ENCODE assay signal across 14 cellular contexts in the genomic region with DNA sequence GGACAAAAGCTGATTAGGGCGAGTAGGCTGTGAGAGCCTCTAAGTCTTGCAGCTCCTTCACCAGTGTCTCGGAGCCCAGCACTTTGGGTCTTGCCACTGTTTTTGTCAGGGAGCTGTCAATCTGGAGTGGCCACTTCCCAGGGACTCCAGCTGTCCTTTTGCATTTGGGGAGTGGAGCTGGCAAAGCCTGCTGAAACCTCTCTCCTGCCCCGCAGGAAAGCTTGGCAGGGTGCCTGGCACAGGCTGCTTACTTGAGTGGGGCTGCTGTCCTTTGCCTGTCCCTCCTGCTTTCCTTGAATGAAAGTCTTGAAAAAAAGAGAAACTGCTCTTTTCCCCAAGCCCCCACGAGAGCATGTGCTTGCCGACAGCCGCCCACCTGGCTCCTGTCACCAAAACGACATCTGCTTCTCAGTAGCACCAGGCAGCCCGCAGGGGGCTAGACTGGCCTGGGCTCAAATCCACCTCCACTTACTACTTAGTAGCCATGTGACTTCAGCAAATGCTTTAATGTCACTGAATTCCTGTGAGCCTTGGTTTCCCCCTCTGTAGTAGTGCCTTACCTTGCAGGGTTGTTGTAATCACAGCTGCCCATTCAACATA. TPM values are rescaled to one million over a fixed set of nuclear protein-coding genes. Genes with fewer than 3 reads are reported as not detected.
DNase-seq lines count a peak whose midpoint lies in the region; ATAC-seq and TF ChIP-seq lines count a peak whose summit lies in the region.
"Had no signal": no experiment of that assay in that cellular context is flagged by ENCODE, and none has a peak within 500 bp of the region (broad histone marks: within the 10 kb centered on the region; RNA-seq: fewer than 3 reads in every experiment).

No MANE protein-coding gene starts in this region.

- peaks cover 2% of the 10 kb centered on the region for H3K4me1 ChIP-seq in fibroblast of lung (ENCODE audit: control insufficient read depth, extremely low read depth, insufficient read depth, low read length)

- ATAC-seq in GM21619 (IDR thresholded peaks at IDR 0.05; ENCODE audit: unreplicated experiment) = no peak
- ATAC-seq: activated CD8-positive, alpha-beta T cell treated with anti-CD3 and anti-CD28 coated beads, Interleukin-2, amount 10 ng/mL, durations not matched to agents 7 days and 5 days had no signal

- no peaks in the 10 kb centered on the region for H4K20me1 ChIP-seq in fibroblast of lung (ENCODE audit: control insufficient read depth, extremely low read depth, insufficient read depth, low read length)

- peaks cover under 1% of the 10 kb centered on the region for H3K9me3 Mint-ChIP-seq in nephron progenitor cell
- no peaks in the 10 kb centered on the region for H3K9me3 Mint-ChIP-seq in activated CD4-positive, alpha-beta T cell treated with anti-CD3 and anti-CD28 coated beads, Interleukin-2, amount 10 ng/mL, durations not matched to agents 7 days and 5 days
- H3K9me3 Mint-ChIP-seq: central memory CD8-positive, alpha-beta T cell had no signal

- H3K4me1 Mint-ChIP-seq in nephron progenitor cell = peaks cover 45% of the 10 kb centered on the region
- no peaks in the 10 kb centered on the region for H3K4me1 Mint-ChIP-seq in activated CD4-positive, alpha-beta T cell treated with anti-CD3 and anti-CD28 coated beads, Interleukin-2, amount 10 ng/mL, durations not matched to agents 7 days and 5 days

- TF ChIP-seq CTCF in fibroblast of lung (conservative IDR thresholded peaks at IDR 0.05 in 1 of 2, IDR thresholded peaks at IDR 0.05 in 1 of 2; ENCODE audit: low read depth in 1 of 2, low read length in 2 of 2) (peak in 1 of 2 donors; percentile 3), nephron progenitor cell (IDR thresholded peaks at IDR 0.05) (no peak)

- H3K4me3 ChIP-seq in fibroblast of lung (replicated peaks in 1 of 4; ENCODE audit: control extremely low read depth in 1 of 4, insufficient read depth in 1 of 4, low read depth in 3 of 4, low read length in 4 of 4) = no peak overlapping the region

- DNase-seq in DMS79 treated with DMSO at 0.1 percent for 48 hours (lab: John Stamatoyannopoulos, UW) (peak; percentile 86), NCI-H524 (lab: John Stamatoyannopoulos, UW) (peak; percentile 99), fibroblast of lung (ENCODE audit: low read depth in 2 of 2) (peak; percentile 26 to 33), nephron progenitor cell (no peak), NCI-H1436 (lab: John Stamatoyannopoulos, UW) (no peak), superior temporal gyrus (ENCODE audit: extremely low spot score) (no peak)
- no peak for DNase-seq in activated CD4-positive, alpha-beta T cell treated with anti-CD3 and anti-CD28 coated beads, Interleukin-2, amount 10 ng/mL, durations not matched to agents 7 days and 5 days
- DNase-seq: activated CD8-positive, alpha-beta T cell treated with anti-CD3 and anti-CD28 coated beads, Interleukin-2, amount 10 ng/mL, durations not matched to agents 7 days and 5 days; DMS153; stimulated activated CD4-positive, alpha-beta T cell treated with anti-CD3 and anti-CD28 coated beads, Interleukin-12 subunit alpha, Interleukin-12 subunit beta, amount 100 ng/mL, for 4 hours had no signal

- peaks cover 63% of the 10 kb centered on the region for H3K79me2 ChIP-seq in fibroblast of lung (ENCODE audit: control insufficient read depth, insufficient read depth, low read length)

- H3K4me2 ChIP-seq in fibroblast of lung (ENCODE audit: extremely low read depth, insufficient read depth, low read length) = peak overlapping the region; percentile 52

- no peaks in the 10 kb centered on the region for H3K36me3 ChIP-seq in fibroblast of lung (ENCODE audit: control insufficient read depth, insufficient read depth, low read length)

- peak overlapping the region; percentile 85 for H3K27ac Mint-ChIP-seq in nephron progenitor cell
- no peak overlapping the region for H3K27ac Mint-ChIP-seq in activated CD4-positive, alpha-beta T cell treated with anti-CD3 and anti-CD28 coated beads, Interleukin-2, amount 10 ng/mL, durations not matched to agents 7 days and 5 days
- H3K27ac Mint-ChIP-seq: activated CD8-positive, alpha-beta T cell treated with anti-CD3 and anti-CD28 coated beads, Interleukin-2, amount 10 ng/mL, durations not matched to agents 7 days and 5 days; IgD-negative memory B cell had no signal

- peaks cover 24% of the 10 kb centered on the region for H3K36me3 Mint-ChIP-seq in nephron progenitor cell (ENCODE audit: low read depth)
- no peaks in the 10 kb centered on the region for H3K36me3 Mint-ChIP-seq in activated CD4-positive, alpha-beta T cell treated with anti-CD3 and anti-CD28 coated beads, Interleukin-2, amount 10 ng/mL, durations not matched to agents 7 days and 5 days (ENCODE audit: low read depth)

- no peaks in the 10 kb centered on the region for H3K27me3 Mint-ChIP-seq in nephron progenitor cell (ENCODE audit: low read depth, poor library complexity)
- H3K27me3 Mint-ChIP-seq in activated CD4-positive, alpha-beta T cell treated with anti-CD3 and anti-CD28 coated beads, Interleukin-2, amount 10 ng/mL, durations not matched to agents 7 days and 5 days = no peaks in the 10 kb centered on the region
- H3K27me3 Mint-ChIP-seq: central memory CD8-positive, alpha-beta T cell; IgD-negative memory B cell had no signal

- H3K9ac ChIP-seq in fibroblast of lung (ENCODE audit: insufficient read depth, low read length) = no peak overlapping the region

- H3K9me3 ChIP-seq in fibroblast of lung (ENCODE audit: control insufficient read depth, insufficient read depth, low read depth, low read length) = no peaks in the 10 kb centered on the region

- H3K27me3 ChIP-seq in fibroblast of lung (ENCODE audit: control insufficient read depth, insufficient read depth, low read length) = no peaks in the 10 kb centered on the region

- no peak overlapping the region for H3K27ac ChIP-seq in fibroblast of lung (ENCODE audit: insufficient read depth, low read length)
- H3K27ac ChIP-seq: RWPE1 had no signal

- no peak overlapping the region for H2AFZ ChIP-seq in fibroblast of lung (ENCODE audit: low read length)

- POLR2A ChIA-PET in activated CD4-positive, alpha-beta T cell treated with anti-CD3 and anti-CD28 coated beads, Interleukin-2, amount 10 ng/mL, durations not matched to agents 7 days and 5 days (lab: Charles Lee) = no interaction called here

- CTCF ChIA-PET in activated CD4-positive, alpha-beta T cell treated with anti-CD3 and anti-CD28 coated beads, Interleukin-2, amount 10 ng/mL, durations not matched to agents 7 days and 5 days (lab: Charles Lee) = interaction anchor here (0.7 kb wide), 1 partner anchor 41 kb away, joined by 5 read pairs; no protein-coding TSS in a partner anchor

- no peak overlapping the region for H3K4me3 Mint-ChIP-seq in nephron progenitor cell
- H3K4me3 Mint-ChIP-seq in activated CD4-positive, alpha-beta T cell treated with anti-CD3 and anti-CD28 coated beads, Interleukin-2, amount 10 ng/mL, durations not matched to agents 7 days and 5 days = no peak overlapping the region
- H3K4me3 Mint-ChIP-seq: activated CD8-positive, alpha-beta T cell treated with anti-CD3 and anti-CD28 coated beads, Interleukin-2, amount 10 ng/mL, durations not matched to agents 7 days and 5 days; central memory CD8-positive, alpha-beta T cell; IgD-negative memory B cell had no signal

RNA-seq across cellular contexts. Expression of gene USP13, which starts 13.7 kb away (rescaled TPM):
- 8.7 and 11.7 TPM in 2 replicates for total RNA-seq in fibroblast of lung
- polyA plus RNA-seq in fibroblast of lung = 15.7 and 21.7 TPM in 2 replicates
- 12.6 and 13.8 TPM in 2 replicates for polyA plus RNA-seq in fibroblast of lung (2012)
- polyA minus RNA-seq in fibroblast of lung (ENCODE audit: low replicate concordance) = 16.9 and 23.3 TPM in 2 replicates
- total RNA-seq in activated CD4-positive, alpha-beta T cell treated with anti-CD3 and anti-CD28 coated beads, Interleukin-2, amount 10 ng/mL, durations not matched to agents 7 days and 5 days = 10 to 100 TPM in 1 of 2 experiments, 1 to 10 TPM in 1; 9.6 to 10.3 TPM

Comparison
In these comparisons a context has a peak if more than half of its experiments do, and no peak if none do; other contexts are left out.
1. DNase-seq: peak in DMS79 treated with DMSO at 0.1 percent for 48 hours (single experiment), NCI-H524 (2 of 2) and fibroblast of lung (2 of 2); none in nephron progenitor cell (single experiment), activated CD4-positive, alpha-beta T cell treated with anti-CD3 and anti-CD28 coated beads, Interleukin-2, amount 10 ng/mL, durations not matched to agents 7 days and 5 days (single experiment), NCI-H1436 (single experiment) and superior temporal gyrus (single experiment).